Comparison of ENCODE assay signal across 9 cellular contexts in genomic region chr19:36008336-36008978, GRCh38. TPM values are rescaled to one million over a fixed set of nuclear protein-coding genes. Genes with fewer than 3 reads are reported as not detected.
DNase-seq lines count a peak whose midpoint lies in the region; ATAC-seq lines count a peak whose summit lies in the region.
"Had no signal": no experiment of that assay in that cellular context is flagged by ENCODE, and none has a peak within 500 bp of the region (broad histone marks: within the 10 kb centered on the region; RNA-seq: fewer than 3 reads in every experiment).

Gene SYNE4, minus strand, starts transcription at chr19:36008813. Its CDS starts 132 bp downstream, at chr19:36008681.

- CTCF ChIA-PET in CD4-positive, alpha-beta memory T cell (lab: Charles Lee; ENCODE audit: partially characterized antibody): no interaction called here

- DNase-seq in CD4-positive, alpha-beta memory T cell: no peak
- peak; percentile 61 for DNase-seq in NCI-H2029 (lab: John Stamatoyannopoulos, UW)
- DNase-seq in naive B cell: no peak
- DNase-seq in stimulated activated CD4-positive, alpha-beta T cell treated with anti-CD3 and anti-CD28 coated beads, Interleukin-2, amount 100 ng/mL, for 24 hours: no peak
- DNase-seq in NCI-H1436 treated with DMSO at 0.1 percent for 48 hours (lab: John Stamatoyannopoulos, UW): no peak

- no peak within 1 kb of the TSS for H3K27ac ChIP-seq in CD4-positive, alpha-beta memory T cell (ENCODE audit: low read depth, low read length)
- H3K27ac ChIP-seq: HL-60 had no signal

- POLR2A ChIA-PET in CD4-positive, alpha-beta memory T cell (lab: Charles Lee; ENCODE audit: partially characterized antibody): interaction anchor here (0.9 to 1.5 kb wide), 3 partner anchors 13 to 77 kb away, joined by 3 to 8 read pairs (median 3); partner anchors contain the start of gene SDHAF1

- H3K9me3 Mint-ChIP-seq in CD4-positive, alpha-beta memory T cell: no peaks in the 10 kb centered on the region
- no peaks in the 10 kb centered on the region for H3K9me3 Mint-ChIP-seq in dendritic cell treated with granulocyte-macrophage colony-stimulating factor and Interleukin-4, amounts not matched to agents 40 ng/mL and 50 ng/mL, for 4 days
- no peaks in the 10 kb centered on the region for H3K9me3 Mint-ChIP-seq in naive B cell

- intact Hi-C loops in CD4-positive, alpha-beta memory T cell (cut with micrococcal nuclease): no loop called here
- intact Hi-C loops in dendritic cell treated with granulocyte-macrophage colony-stimulating factor and Interleukin-4, amounts not matched to agents 40 ng/mL and 50 ng/mL, for 4 days (cut with micrococcal nuclease): no loop called here

- H3K9me3 ChIP-seq in CD4-positive, alpha-beta memory T cell (ENCODE audit: control insufficient read depth in 1 of 2, low read length in 2 of 2): no peaks in the 10 kb centered on the region

- H3K4me1 ChIP-seq in CD4-positive, alpha-beta memory T cell (ENCODE audit: insufficient read depth, low read length): peaks cover 25% of the 10 kb centered on the region

- H3K4me1 Mint-ChIP-seq in CD4-positive, alpha-beta memory T cell: peaks cover 15 to 32% (median 21%) of the 10 kb centered on the region in 4 donors
- peaks cover 27% of the 10 kb centered on the region for H3K4me1 Mint-ChIP-seq in dendritic cell treated with granulocyte-macrophage colony-stimulating factor and Interleukin-4, amounts not matched to agents 40 ng/mL and 50 ng/mL, for 4 days (ENCODE audit: low read depth)
- peaks cover 19 to 27% (median 20%) of the 10 kb centered on the region in 3 donors for H3K4me1 Mint-ChIP-seq in naive B cell

- H3K4me3 ChIP-seq in CD4-positive, alpha-beta memory T cell (ENCODE audit: low read length in 2 of 2): peak within 1 kb of the TSS in 1 of 2 donors; percentile 28

- H3K27me3 ChIP-seq in CD4-positive, alpha-beta memory T cell (ENCODE audit: insufficient read depth, low read length): no peaks in the 10 kb centered on the region

- peak within 1 kb of the TSS; percentile 60 to 77 (median 72) for H3K4me3 Mint-ChIP-seq in CD4-positive, alpha-beta memory T cell
- peak within 1 kb of the TSS; percentile 56 for H3K4me3 Mint-ChIP-seq in dendritic cell treated with granulocyte-macrophage colony-stimulating factor and Interleukin-4, amounts not matched to agents 40 ng/mL and 50 ng/mL, for 4 days
- H3K4me3 Mint-ChIP-seq in naive B cell: peak within 1 kb of the TSS; percentile 40 to 79 (median 68)

- no peaks in the 10 kb centered on the region for H3K27me3 Mint-ChIP-seq in CD4-positive, alpha-beta memory T cell
- peaks cover 19% of the 10 kb centered on the region for H3K27me3 Mint-ChIP-seq in dendritic cell treated with granulocyte-macrophage colony-stimulating factor and Interleukin-4, amounts not matched to agents 40 ng/mL and 50 ng/mL, for 4 days
- peaks cover 0 to 17% (median 10%) of the 10 kb centered on the region in 3 donors for H3K27me3 Mint-ChIP-seq in naive B cell

- peak within 1 kb of the TSS; percentile 7 to 90 (median 74) for H3K27ac Mint-ChIP-seq in CD4-positive, alpha-beta memory T cell
- peak within 1 kb of the TSS; percentile 18 for H3K27ac Mint-ChIP-seq in dendritic cell treated with granulocyte-macrophage colony-stimulating factor and Interleukin-4, amounts not matched to agents 40 ng/mL and 50 ng/mL, for 4 days
- H3K27ac Mint-ChIP-seq in naive B cell: peak within 1 kb of the TSS in 5 of 6 donors; percentile 2 to 86 (median 57)

- no peak for ATAC-seq in naive B cell (ENCODE audit: low read depth in 2 of 2)
- ATAC-seq in GM19395 (IDR thresholded peaks at IDR 0.05; ENCODE audit: unreplicated experiment): no peak
- no peak for ATAC-seq in GM21737 (IDR thresholded peaks at IDR 0.05; ENCODE audit: unreplicated experiment)

- H3K36me3 Mint-ChIP-seq in CD4-positive, alpha-beta memory T cell: no peaks in the 10 kb centered on the region
- H3K36me3 Mint-ChIP-seq in dendritic cell treated with granulocyte-macrophage colony-stimulating factor and Interleukin-4, amounts not matched to agents 40 ng/mL and 50 ng/mL, for 4 days (ENCODE audit: low read depth): peaks cover 23% of the 10 kb centered on the region
- no peaks in the 10 kb centered on the region for H3K36me3 Mint-ChIP-seq in naive B cell

- no peaks in the 10 kb centered on the region for H3K36me3 ChIP-seq in CD4-positive, alpha-beta memory T cell (ENCODE audit: insufficient read depth, low read length)

RNA-seq across cellular contexts. Expression of gene SYNE4, which starts in this region (rescaled TPM):
- 1 to 10 TPM; 4.8 to 5.0 TPM for total RNA-seq in CD4-positive, alpha-beta memory T cell
- under 1 TPM in 1 of 2 donors, not detected in 1; 0.25 TPM for polyA plus RNA-seq in CD4-positive, alpha-beta memory T cell
- polyA plus RNA-seq in naive B cell (ENCODE audit: low read depth in 6 of 6): under 1 TPM in 1 of 6 donors, not detected in 5; 0.24 TPM

Comparison
In these comparisons a context has a peak if more than half of its experiments do, and no peak if none do; other contexts are left out.
1. H3K27ac Mint-ChIP-seq: peak in every context shown above with its lines; median percentile 74 in CD4-positive, alpha-beta memory T cell; 57 in naive B cell; 18 in dendritic cell treated with granulocyte-macrophage colony-stimulating factor and Interleukin-4, amounts not matched to agents 40 ng/mL and 50 ng/mL, for 4 days.